8 cellular contexts compared by ENCODE assay signal in genomic region chr10:60778978-60779668, GRCh38. TPM values are rescaled to one million over a fixed set of nuclear protein-coding genes. Genes with fewer than 3 reads are reported as not detected.
DNase-seq lines count a peak whose midpoint lies in the region; ATAC-seq and TF ChIP-seq lines count a peak whose summit lies in the region.

No MANE protein-coding gene starts in this region.

- peaks cover 12% of the 10 kb centered on the region for H3K4me1 Mint-ChIP-seq in central memory CD8-positive, alpha-beta T cell
- peaks cover 7% of the 10 kb centered on the region in 2 donors for H3K4me1 Mint-ChIP-seq in natural killer cell

- no peak overlapping the region for H3K27ac Mint-ChIP-seq in central memory CD8-positive, alpha-beta T cell (ENCODE audit: low read depth)
- peak overlapping the region in 1 of 2 donors; percentile 90 for H3K27ac Mint-ChIP-seq in natural killer cell

- in situ Hi-C loops in KBM-7 (cut with MboI; ENCODE audit: low pct_unique_long_range_greater_than_20kb, low sequenced_read_pairs) = no loop called here

- peak; percentile 20 for DNase-seq in EH (ENCODE audit: low read depth)
- peak; percentile 60 for DNase-seq in KBM-7
- DNase-seq in central memory CD8-positive, alpha-beta T cell (ENCODE audit: low spot score in 2 of 2) = no peak
- no peak for DNase-seq in natural killer cell
- DNase-seq in COR-L47 (lab: John Stamatoyannopoulos, UW) = no peak
- DNase-seq in iPS-NIHi7 (ENCODE audit: extremely low spot score) = no peak

- peaks cover 9% of the 10 kb centered on the region for H3K27me3 Mint-ChIP-seq in central memory CD8-positive, alpha-beta T cell
- no peaks in the 10 kb centered on the region for H3K27me3 Mint-ChIP-seq in natural killer cell (ENCODE audit: low read depth in 2 of 2)

- intact Hi-C loops in natural killer cell (cut with micrococcal nuclease) = loop anchor here (10.0 kb wide), 1 partner anchor 1154 kb away; no protein-coding TSS in a partner anchor

- H3K4me3 Mint-ChIP-seq in central memory CD8-positive, alpha-beta T cell = peak overlapping the region; percentile 100
- peak overlapping the region; percentile 100 for H3K4me3 Mint-ChIP-seq in natural killer cell

- ATAC-seq in GM21381 (IDR thresholded peaks at IDR 0.05; ENCODE audit: unreplicated experiment) (peak; percentile 15), natural killer cell (no peak), GM18520 (IDR thresholded peaks at IDR 0.05; ENCODE audit: unreplicated experiment) (no peak)
- ATAC-seq in central memory CD8-positive, alpha-beta T cell (replicated peaks; ENCODE audit: extremely low read depth, poor library complexity, severe bottlenecking) = peak; percentile 17

- TF ChIP-seq CTCF in natural killer cell (IDR thresholded peaks at IDR 0.05) = no peak

- no peaks in the 10 kb centered on the region for H3K9me3 Mint-ChIP-seq in central memory CD8-positive, alpha-beta T cell
- H3K9me3 Mint-ChIP-seq in natural killer cell = no peaks in the 10 kb centered on the region

- H3K36me3 Mint-ChIP-seq in central memory CD8-positive, alpha-beta T cell (ENCODE audit: insufficient read depth) = peaks cover 6% of the 10 kb centered on the region
- H3K36me3 Mint-ChIP-seq in natural killer cell = no peaks in the 10 kb centered on the region

RNA-seq across cellular contexts. Expression of gene CDK1, which starts 0.8 kb away (rescaled TPM):
- total RNA-seq in natural killer cell = 1 to 10 TPM; 1.1 to 2.4 (median 1.9) TPM

Comparison
In these comparisons a context has a peak if more than half of its experiments do, and no peak if none do; other contexts are left out.
1. DNase-seq: peak in EH (single experiment) and KBM-7 (single experiment); none in central memory CD8-positive, alpha-beta T cell (0 of 2), natural killer cell (single experiment), COR-L47 (single experiment) and iPS-NIHi7 (single experiment).
2. ATAC-seq: peak in GM21381 (single experiment) and central memory CD8-positive, alpha-beta T cell (single experiment); none in natural killer cell (0 of 3) and GM18520 (single experiment).